In genomic region chr1:12454406-12455391, GRCh38 we compare ENCODE assay signal across 7 cellular contexts.
DNase-seq lines count a peak whose midpoint lies in the region; ATAC-seq and TF ChIP-seq lines count a peak whose summit lies in the region.

No MANE protein-coding gene starts in this region.

- no peak for ATAC-seq in stimulated activated effector memory CD8-positive, alpha-beta T cell treated with anti-CD3 and anti-CD28 coated beads, Interleukin-12 subunit alpha, Interleukin-12 subunit beta, amount 100 ng/mL, for 72 hours
- ATAC-seq in HG02970 (IDR thresholded peaks at IDR 0.05; ENCODE audit: low FRiP score, unreplicated experiment): no peak

- H3K27ac ChIP-seq in H9 (ENCODE audit: insufficient read length, low read depth, low read length) (no peak overlapping the region), right atrium auricular region (peak overlapping the region; percentile 49 to 61)

- H3K9me3 ChIP-seq in H9 (ENCODE audit: control insufficient read depth, low read depth, low read length) (no peaks in the 10 kb centered on the region), right atrium auricular region (no peaks in the 10 kb centered on the region)

- peak overlapping the region; percentile 29 for H3K18ac ChIP-seq in H9 (ENCODE audit: insufficient read length, low read depth, low read length)

- no peaks in the 10 kb centered on the region for H3K79me2 ChIP-seq in H9 (ENCODE audit: insufficient read depth, low read length)

- H3K4ac ChIP-seq in H9 (ENCODE audit: low read depth, low read length): no peak overlapping the region

- no peaks in the 10 kb centered on the region for H3K36me3 ChIP-seq in right atrium auricular region

- H3K14ac ChIP-seq in H9 (ENCODE audit: insufficient read depth, low read length): no peak overlapping the region

- H2AFZ ChIP-seq in H9 (ENCODE audit: low read length): no peak overlapping the region

- no peaks in the 10 kb centered on the region for H3K27me3 ChIP-seq in H9 (ENCODE audit: insufficient read depth, low read length)
- no peaks in the 10 kb centered on the region for H3K27me3 ChIP-seq in right atrium auricular region

- no peak overlapping the region for H4K5ac ChIP-seq in H9 (ENCODE audit: insufficient read length, low read depth, low read length)

- H2BK120ac ChIP-seq in H9 (ENCODE audit: low read depth, low read length, poor library complexity, severe bottlenecking): no peak overlapping the region

- no peak overlapping the region for H3K4me2 ChIP-seq in H9 (ENCODE audit: insufficient read depth, insufficient read length, low read length)

- no peak overlapping the region for H3K9ac ChIP-seq in H9 (ENCODE audit: extremely low read depth, insufficient read length, low read length)

- H3K4me3 ChIP-seq in right atrium auricular region: no peak overlapping the region

- no peak overlapping the region for H2BK20ac ChIP-seq in H9 (ENCODE audit: low read depth, low read length, poor library complexity, severe bottlenecking)

- no peak overlapping the region for H2BK5ac ChIP-seq in H9 (ENCODE audit: insufficient read length, low read length)

- no peak overlapping the region for H3K56ac ChIP-seq in H9 (ENCODE audit: insufficient read length, low read depth, low read length)

- DNase-seq in H9 (no peak), SW480 (ENCODE audit: low spot score) (peak; percentile 26), right atrium auricular region (ENCODE audit: low spot score) (no peak), NCI-H526 (lab: John Stamatoyannopoulos, UW) (no peak)
- no peak for DNase-seq in stimulated activated effector memory CD8-positive, alpha-beta T cell treated with anti-CD3 and anti-CD28 coated beads, Interleukin-12 subunit alpha, Interleukin-12 subunit beta, amount 100 ng/mL, for 72 hours (ENCODE audit: low spot score in 2 of 2)
- DNase-seq in stimulated activated CD4-positive, alpha-beta T cell treated with anti-CD3 and anti-CD28 coated beads, Interleukin-4, amount 100 ng/mL, for 4 hours: no peak

- peaks cover 12 to 14% of the 10 kb centered on the region in 2 experiments for H3K4me1 Mint-ChIP-seq in H9
- H3K4me1 Mint-ChIP-seq in stimulated activated effector memory CD8-positive, alpha-beta T cell treated with anti-CD3 and anti-CD28 coated beads, Interleukin-12 subunit alpha, Interleukin-12 subunit beta, amount 100 ng/mL, for 72 hours: peaks cover 39% of the 10 kb centered on the region

- no peak overlapping the region for H3T11ph ChIP-seq in H9 (ENCODE audit: low read length)

- no peak overlapping the region for H4K91ac ChIP-seq in H9 (ENCODE audit: insufficient read length, low read depth, low read length)

- peaks cover 0 to 4% (median 4%) of the 10 kb centered on the region in 3 experiments; a peak in 2 of 7 replicates for H3K36me3 Mint-ChIP-seq in H9 (ENCODE audit: insufficient read depth in 1 of 3, low read depth in 3 of 3)
- H3K36me3 Mint-ChIP-seq in stimulated activated effector memory CD8-positive, alpha-beta T cell treated with anti-CD3 and anti-CD28 coated beads, Interleukin-12 subunit alpha, Interleukin-12 subunit beta, amount 100 ng/mL, for 72 hours: peaks cover 24% of the 10 kb centered on the region

- no peaks in the 10 kb centered on the region for H3K23me2 ChIP-seq in H9 (ENCODE audit: insufficient read length, low read depth, low read length, poor library complexity, severe bottlenecking)

- WGBS in H9 (ENCODE audit: extremely low coverage, insufficient read length, low lambda C conversion rate): no CpG with 5 or more reads among the region's 4 CpGs

- no peak overlapping the region for H3K4me3 Mint-ChIP-seq in H9
- no peak overlapping the region for H3K4me3 Mint-ChIP-seq in stimulated activated effector memory CD8-positive, alpha-beta T cell treated with anti-CD3 and anti-CD28 coated beads, Interleukin-12 subunit alpha, Interleukin-12 subunit beta, amount 100 ng/mL, for 72 hours

- no peaks in the 10 kb centered on the region for H4K20me1 ChIP-seq in H9 (ENCODE audit: control insufficient read depth, insufficient read depth, insufficient read length)

- no peaks in the 10 kb centered on the region for H3K27me3 Mint-ChIP-seq in H9 (ENCODE audit: low read depth)

- H3K27ac Mint-ChIP-seq in H9: no peak overlapping the region
- H3K27ac Mint-ChIP-seq in stimulated activated effector memory CD8-positive, alpha-beta T cell treated with anti-CD3 and anti-CD28 coated beads, Interleukin-12 subunit alpha, Interleukin-12 subunit beta, amount 100 ng/mL, for 72 hours: peak overlapping the region; percentile 70

- no peak overlapping the region for H3K23ac ChIP-seq in H9 (ENCODE audit: insufficient read length, low read depth, low read length)

- H4K8ac ChIP-seq in H9 (replicated peaks; ENCODE audit: insufficient read length, low read depth, low read length): no peak overlapping the region

- H3K4me1 ChIP-seq in H9 (ENCODE audit: insufficient read depth, low read length): peaks cover 4% of the 10 kb centered on the region; the same call in 1 of the 2 replicates
- peaks cover 0 to 91% of the 10 kb centered on the region in 2 donors for H3K4me1 ChIP-seq in right atrium auricular region

- no peaks in the 10 kb centered on the region for H3K79me1 ChIP-seq in H9 (ENCODE audit: insufficient read depth, low read depth, low read length, poor library complexity, severe bottlenecking)

- no peaks in the 10 kb centered on the region for H3K9me3 Mint-ChIP-seq in H9
- H3K9me3 Mint-ChIP-seq in stimulated activated effector memory CD8-positive, alpha-beta T cell treated with anti-CD3 and anti-CD28 coated beads, Interleukin-12 subunit alpha, Interleukin-12 subunit beta, amount 100 ng/mL, for 72 hours: no peaks in the 10 kb centered on the region

- no peak overlapping the region for H2AK5ac ChIP-seq in H9 (ENCODE audit: insufficient read length, low read length)

- H2BK12ac ChIP-seq in H9 (ENCODE audit: insufficient read length, low read depth, low read length): no peak overlapping the region

- no peak for TF ChIP-seq CTCF in H9 (conservative IDR thresholded peaks at IDR 0.05)
- TF ChIP-seq CTCF in right atrium auricular region (IDR thresholded peaks at IDR 0.05): no peak

- no peak overlapping the region for H2BK15ac ChIP-seq in H9 (ENCODE audit: low read depth, low read length)
